In the genomic region with DNA sequence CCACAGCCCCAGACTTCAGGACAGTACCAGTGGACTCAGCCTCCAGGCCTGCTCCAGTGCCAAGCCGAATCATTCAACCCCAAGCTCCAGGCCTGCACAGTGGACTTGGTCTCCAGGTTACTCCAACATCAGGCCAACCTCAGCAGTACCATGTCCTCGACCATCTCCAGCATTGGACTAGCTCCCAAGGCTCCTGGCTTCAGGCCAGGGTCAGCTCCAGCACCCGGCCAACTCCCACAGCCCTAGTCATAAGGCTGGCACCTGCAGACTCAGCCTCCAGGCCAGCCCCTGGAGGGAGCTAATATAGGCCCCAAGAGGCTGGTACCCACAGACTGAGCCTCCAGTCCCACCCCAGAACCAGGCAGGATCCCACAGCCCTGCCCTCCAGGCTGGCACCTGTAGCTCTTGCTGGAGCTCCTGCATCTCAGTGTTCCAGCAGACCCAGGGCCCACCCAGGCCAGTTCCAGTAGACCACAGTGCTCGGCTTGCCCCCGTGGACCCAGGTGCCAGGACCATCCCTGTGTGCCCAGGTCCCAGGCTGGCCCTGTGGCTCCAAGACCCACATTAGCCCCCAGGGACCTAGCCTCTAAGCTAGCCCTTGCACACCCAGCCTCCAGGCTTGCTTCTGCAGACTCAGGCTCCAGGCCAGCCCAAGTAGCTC, we compare ENCODE assay signal across 21 cellular contexts.
"Had no signal": no experiment of that assay in that cellular context is flagged by ENCODE, and none has a peak within 500 bp of the region (broad histone marks: within the 10 kb centered on the region; RNA-seq: fewer than 3 reads in every experiment).

No MANE protein-coding gene starts in this region.

- H3K27me3 ChIP-seq: SJCRH30 had no signal

- DNase-seq: Kasumi-1, MV-4-11, NCI-H1048, NCI-H1105, NCI-H1417, NCI-H1436 treated with DMSO at 0.1 percent for 48 hours, NCI-H1694, NCI-H187 treated with DMSO at 0.1 percent for 48 hours, NCI-H2029 treated with DMSO at 0.1 percent for 48 hours, NCI-H2171 treated with DMSO at 0.1 percent for 48 hours, NCI-H345, NCI-H524, NCI-H526 treated with DMSO at 0.1 percent for 48 hours, NCI-H748 treated with DMSO at 0.1 percent for 48 hours, SHP77 treated with DMSO at 0.1 percent for 48 hours, SJCRH30 had no signal

- H3K4me1 ChIP-seq: SJCRH30 had no signal

- H3K36me3 ChIP-seq: SJCRH30 had no signal

- H3K4me3 ChIP-seq: K562, SJCRH30 had no signal

- H3K9me3 ChIP-seq: SJCRH30 had no signal

- H3K27ac ChIP-seq: KMS-11, RWPE1, SJCRH30 had no signal

- ATAC-seq: K562, Panc1, SK-N-SH treated with all-trans-retinoic acid at 6 μM for 48 hours had no signal
